ENCODE assay signal across 1 cellular context in the genomic region with DNA sequence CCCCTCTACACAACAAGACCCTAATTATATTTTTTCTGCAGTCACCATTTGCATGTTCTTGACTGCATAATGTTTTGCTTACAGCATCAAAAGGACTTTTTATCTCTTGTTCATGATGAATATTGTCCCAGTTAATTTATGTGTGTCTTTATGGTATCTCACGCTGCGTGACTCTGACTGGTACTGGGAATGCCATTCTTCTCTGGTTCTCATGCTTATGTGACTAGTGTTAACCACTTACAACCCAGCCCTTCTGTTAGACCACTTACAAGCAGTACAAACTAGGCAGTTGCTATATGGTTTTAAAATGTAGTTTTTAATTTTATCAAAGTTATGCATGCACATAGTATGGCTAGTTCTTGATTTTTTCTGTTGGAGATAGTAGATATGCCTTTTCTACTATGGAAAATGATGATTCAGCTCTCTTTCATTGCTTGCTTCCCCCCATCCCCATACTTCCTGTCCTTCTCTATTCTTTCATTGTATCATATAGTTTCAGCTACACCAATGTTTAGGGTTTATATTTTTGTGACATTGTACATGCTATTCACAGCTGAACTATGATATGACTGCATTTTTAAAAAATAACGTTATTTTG.
TF ChIP-seq lines count a peak whose summit lies in the region.

No MANE protein-coding gene starts in this region.

TF ChIP-seq in HepG2, 621 proteins besides CTCF, POLR2A, EP300 and RAD21:
- peak; percentile 78 to 85 for TF ChIP-seq MAFK (conservative IDR thresholded peaks at IDR 0.05 in 1 of 2, IDR thresholded peaks at IDR 0.05 in 1 of 2; ENCODE audit: low read length in 2 of 2)
- peak; percentile 72 for TF ChIP-seq MAFF (IDR thresholded peaks at IDR 0.05; ENCODE audit: low read depth, low read length)
- no peak for TF ChIP-seq REXO4 (CRISPR knock-in tag; IDR thresholded peaks at IDR 0.05; ENCODE audit: borderline replicate concordance)
